7 cellular contexts compared by ENCODE assay signal in the genomic region with DNA sequence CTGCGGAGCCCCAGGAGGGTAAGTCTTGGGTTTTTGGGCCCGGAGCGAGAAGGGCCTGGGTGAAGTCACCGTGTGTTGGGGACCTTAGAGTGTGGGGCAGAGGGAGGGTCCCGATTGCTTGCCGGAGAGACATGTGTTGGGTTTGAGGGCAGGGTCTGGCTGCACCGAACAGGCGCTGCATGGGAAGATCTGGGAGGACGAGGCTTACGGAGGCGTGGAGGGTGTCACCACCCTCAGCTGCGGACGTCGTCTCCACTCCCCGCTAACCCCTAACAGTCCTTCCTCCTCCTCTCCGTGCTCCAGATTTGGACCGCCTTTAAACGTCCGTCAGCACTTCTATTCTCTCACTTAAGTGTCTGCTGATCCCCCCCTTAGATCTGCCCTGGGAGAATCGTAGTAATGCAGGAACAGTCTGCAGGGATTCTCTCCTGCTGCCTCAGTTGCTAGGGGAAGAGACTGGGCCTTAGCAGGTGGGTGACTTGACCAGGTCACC. TPM values are rescaled to one million over a fixed set of nuclear protein-coding genes. Genes with fewer than 3 reads are reported as not detected.
DNase-seq lines count a peak whose midpoint lies in the region; ATAC-seq and TF ChIP-seq lines count a peak whose summit lies in the region.
"Not testable (repeated sequence)": the region's sequence is repeated elsewhere in the genome, so short reads cannot be mapped to it uniquely, and the experiment has no call there.

No MANE protein-coding gene starts in this region.

- intact Hi-C loops in activated T-helper 1 cell treated with anti-CD3 and anti-CD28 coated beads, Interleukin-12 subunit alpha, Interleukin-12 subunit beta, Interleukin-2, Interleukin-4 antibody, amounts not matched to agents 30 ng/mL and 10 ng/mL and 1 ng/mL, durations not matched to agents 14 hours and 24 hours and 36 hours (cut with micrococcal nuclease); natural killer cell (cut with micrococcal nuclease): not testable (repeated sequence)
- intact Hi-C loops in dorsolateral prefrontal cortex (cut with DNase I), result loop anchor here in 1 of 2 donors (5.0 kb wide), 1 partner anchor 33 kb away; a partner anchor contains a TSS

- not testable (repeated sequence) for H3K9me3 ChIP-seq in Peyer's patch; iPS DF 6.9 (ENCODE audit: control insufficient read depth, insufficient read depth, low read length)

- not testable (repeated sequence) for H3K36me3 ChIP-seq in Peyer's patch; iPS DF 6.9 (ENCODE audit: control insufficient read depth, insufficient read depth, low read length)

- H3K27me3 Mint-ChIP-seq in activated T-helper 1 cell treated with anti-CD3 and anti-CD28 coated beads, Interleukin-12 subunit alpha, Interleukin-12 subunit beta, Interleukin-2, Interleukin-4 antibody, amounts not matched to agents 30 ng/mL and 10 ng/mL and 1 ng/mL, durations not matched to agents 14 hours and 24 hours and 36 hours (ENCODE audit: insufficient read depth); natural killer cell (ENCODE audit: low read depth in 2 of 2): not testable (repeated sequence)

- H3K4me3 ChIP-seq in GM12865 (ENCODE audit: low read depth, low read length) (peak overlapping the region; percentile 78), Peyer's patch (peak overlapping the region; percentile 88 to 97 (median 92)), dorsolateral prefrontal cortex (peak overlapping the region; percentile 43 to 95 (median 80)), iPS DF 6.9 (ENCODE audit: low read length) (peak overlapping the region; percentile 59; the same call in 1 of the 2 replicates)

- not testable (repeated sequence) for DNase-seq in GM12865 (ENCODE audit: low read depth); Peyer's patch; dorsolateral prefrontal cortex; iPS DF 6.9 (ENCODE audit: low read depth, low spot score); natural killer cell
- DNase-seq in activated T-helper 1 cell treated with anti-CD3 and anti-CD28 coated beads, Interleukin-12 subunit alpha, Interleukin-12 subunit beta, Interleukin-2, Interleukin-4 antibody, amounts not matched to agents 30 ng/mL and 10 ng/mL and 1 ng/mL, durations not matched to agents 14 hours and 24 hours and 36 hours (ENCODE audit: low spot score), result peak; percentile 6
- DNase-seq in stimulated activated CD4-positive, alpha-beta T cell treated with anti-CD3 and anti-CD28 coated beads, Interleukin-2, amount 100 ng/mL, for 24 hours, result peak; percentile 12 to 24

- not testable (repeated sequence) for H3K27me3 ChIP-seq in Peyer's patch; dorsolateral prefrontal cortex; iPS DF 6.9 (ENCODE audit: control insufficient read depth, insufficient read depth, low read length)

- not testable (repeated sequence) for TF ChIP-seq POLR2A in Peyer's patch (IDR thresholded peaks at IDR 0.05)

- peak overlapping the region; percentile 78 for H3K27ac Mint-ChIP-seq in activated T-helper 1 cell treated with anti-CD3 and anti-CD28 coated beads, Interleukin-12 subunit alpha, Interleukin-12 subunit beta, Interleukin-2, Interleukin-4 antibody, amounts not matched to agents 30 ng/mL and 10 ng/mL and 1 ng/mL, durations not matched to agents 14 hours and 24 hours and 36 hours
- H3K27ac Mint-ChIP-seq in natural killer cell, result peak overlapping the region; percentile 48 to 82

- ATAC-seq in natural killer cell, result not testable (repeated sequence)

- no CpG with 5 or more reads among the region's 20 CpGs for WGBS in iPS DF 6.9 (ENCODE audit: insufficient coverage, insufficient read length)

- H3K4me1 Mint-ChIP-seq in activated T-helper 1 cell treated with anti-CD3 and anti-CD28 coated beads, Interleukin-12 subunit alpha, Interleukin-12 subunit beta, Interleukin-2, Interleukin-4 antibody, amounts not matched to agents 30 ng/mL and 10 ng/mL and 1 ng/mL, durations not matched to agents 14 hours and 24 hours and 36 hours (ENCODE audit: low read depth), result peaks cover 12% of the 10 kb centered on the region
- peaks cover 13% of the 10 kb centered on the region in 2 donors for H3K4me1 Mint-ChIP-seq in natural killer cell

- not testable (repeated sequence) for H3K9me3 Mint-ChIP-seq in activated T-helper 1 cell treated with anti-CD3 and anti-CD28 coated beads, Interleukin-12 subunit alpha, Interleukin-12 subunit beta, Interleukin-2, Interleukin-4 antibody, amounts not matched to agents 30 ng/mL and 10 ng/mL and 1 ng/mL, durations not matched to agents 14 hours and 24 hours and 36 hours; natural killer cell

- not testable (repeated sequence) for TF ChIP-seq CTCF in GM12865 (IDR thresholded peaks at IDR 0.05; ENCODE audit: insufficient read depth, low read depth, low read length, missing control alignments); Peyer's patch (IDR thresholded peaks at IDR 0.05); dorsolateral prefrontal cortex (IDR thresholded peaks at IDR 0.05 in 54 of 56, conservative IDR thresholded peaks at IDR 0.05 in 2 of 56; ENCODE audit: low read depth in 1 of 56, partially characterized antibody in 56 of 56); natural killer cell (IDR thresholded peaks at IDR 0.05)

- H3K4me1 ChIP-seq in Peyer's patch; iPS DF 6.9 (ENCODE audit: control insufficient read depth, insufficient read depth, low read length): not testable (repeated sequence)

- H3K27ac ChIP-seq in Peyer's patch (peak overlapping the region; percentile 87 to 94 (median 89)), dorsolateral prefrontal cortex (peak overlapping the region in 36 of 59 donors; percentile 32 to 91 (median 82))
- not testable (repeated sequence) for H3K27ac ChIP-seq in iPS DF 6.9 (ENCODE audit: low read length)

- H3K4me3 Mint-ChIP-seq in activated T-helper 1 cell treated with anti-CD3 and anti-CD28 coated beads, Interleukin-12 subunit alpha, Interleukin-12 subunit beta, Interleukin-2, Interleukin-4 antibody, amounts not matched to agents 30 ng/mL and 10 ng/mL and 1 ng/mL, durations not matched to agents 14 hours and 24 hours and 36 hours, result peak overlapping the region; percentile 93
- peak overlapping the region; percentile 81 for H3K4me3 Mint-ChIP-seq in natural killer cell

- not testable (repeated sequence) for H3K36me3 Mint-ChIP-seq in activated T-helper 1 cell treated with anti-CD3 and anti-CD28 coated beads, Interleukin-12 subunit alpha, Interleukin-12 subunit beta, Interleukin-2, Interleukin-4 antibody, amounts not matched to agents 30 ng/mL and 10 ng/mL and 1 ng/mL, durations not matched to agents 14 hours and 24 hours and 36 hours (ENCODE audit: low read depth); natural killer cell

RNA-seq across cellular contexts. Expression of a gene that starts 8.2 kb away (rescaled TPM):
- total RNA-seq in Peyer's patch (not detected), dorsolateral prefrontal cortex (under 1 TPM in 3 of 120 experiments, not detected in 117; 0.39 to 0.55 (median 0.45) TPM), natural killer cell (not detected)
- not detected in 2 replicates for total RNA-seq in activated T-helper 1 cell treated with anti-CD3 and anti-CD28 coated beads, Interleukin-12 subunit alpha, Interleukin-12 subunit beta, Interleukin-2, Interleukin-4 antibody, amounts not matched to agents 30 ng/mL and 10 ng/mL and 1 ng/mL, durations not matched to agents 14 hours and 24 hours and 36 hours

RNA-seq across cellular contexts. Expression of a gene that starts 31.7 kb away (rescaled TPM):
- total RNA-seq in Peyer's patch (10 to 100 TPM; 20.7 to 63.5 (median 38.2) TPM), dorsolateral prefrontal cortex (10 to 100 TPM; 18.7 to 51.2 (median 29.6) TPM), natural killer cell (10 to 100 TPM; 38.2 to 44.2 (median 39.5) TPM)
- 25.7 and 28.3 TPM in 2 replicates for total RNA-seq in activated T-helper 1 cell treated with anti-CD3 and anti-CD28 coated beads, Interleukin-12 subunit alpha, Interleukin-12 subunit beta, Interleukin-2, Interleukin-4 antibody, amounts not matched to agents 30 ng/mL and 10 ng/mL and 1 ng/mL, durations not matched to agents 14 hours and 24 hours and 36 hours
